ENCODE assay signal across 2 cellular contexts in the genomic region with DNA sequence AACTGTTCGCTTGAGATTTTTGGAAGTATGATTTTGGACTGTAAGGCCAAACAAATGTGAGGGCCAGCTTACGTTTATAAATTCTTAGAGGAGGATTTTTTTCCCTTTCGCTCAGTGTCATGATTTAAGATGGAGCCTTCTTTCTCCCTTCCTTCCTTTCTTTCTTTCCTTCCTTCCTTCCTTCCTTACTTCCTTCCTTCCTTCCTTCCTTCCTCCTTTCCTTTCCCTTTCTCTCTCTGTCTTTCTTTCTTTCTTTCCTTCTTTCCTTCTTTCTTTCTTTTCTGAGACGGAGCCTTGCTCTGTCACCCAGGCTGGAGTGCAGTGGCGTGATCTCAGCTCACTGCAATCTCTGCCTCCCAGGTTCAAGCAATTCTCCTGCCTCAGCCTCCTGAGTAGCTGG. TPM values are rescaled to one million over a fixed set of nuclear protein-coding genes. Genes with fewer than 3 reads are reported as not detected.
"Had no signal": no experiment of that assay in that cellular context is flagged by ENCODE, and none has a peak within 500 bp of the region (broad histone marks: within the 10 kb centered on the region; RNA-seq: fewer than 3 reads in every experiment).

No MANE protein-coding gene starts in this region.

RNA-seq across cellular contexts. Expression of gene ACTN2, which starts 17.4 kb away (rescaled TPM):
- total RNA-seq: GM23248, HFFc6 had no signal
- polyA plus RNA-seq: GM23248 had no signal
